ENCODE assay signal across 9 cellular contexts in genomic region chr2:68292108-68292710, GRCh38. TPM values are rescaled to one million over a fixed set of nuclear protein-coding genes. Genes with fewer than 3 reads are reported as not detected.
DNase-seq lines count a peak whose midpoint lies in the region; ATAC-seq, FAIRE-seq and TF ChIP-seq lines count a peak whose summit lies in the region.
"Had no signal": no experiment of that assay in that cellular context is flagged by ENCODE, and none has a peak within 500 bp of the region (broad histone marks: within the 10 kb centered on the region; RNA-seq: fewer than 3 reads in every experiment).

No MANE protein-coding gene starts in this region.

- H3K9me2 ChIP-seq in OCI-LY1 (ENCODE audit: low read depth, low read length) = no peaks in the 10 kb centered on the region

- no peak for FAIRE-seq in frontal cortex (lab: Jason Lieb, UNC)
- FAIRE-seq: colon had no signal

- peak; percentile 64 for TF ChIP-seq CTCF in natural killer cell (IDR thresholded peaks at IDR 0.05)
- TF ChIP-seq CTCF in HFFc6 (IDR thresholded peaks at IDR 0.05) = peak; percentile 82
- peak; percentile 86 for TF ChIP-seq CTCF in OCI-LY1 (IDR thresholded peaks at IDR 0.05; ENCODE audit: low read length)
- peak; percentile 76 for TF ChIP-seq CTCF in neural progenitor cell (IDR thresholded peaks at IDR 0.05)

- no peak overlapping the region for H3K9ac ChIP-seq in OCI-LY1 (ENCODE audit: low read length)
- no peak overlapping the region for H3K9ac ChIP-seq in neural progenitor cell

- H3K36me3 ChIP-seq in OCI-LY1 (ENCODE audit: insufficient read depth, low read length) (no peaks in the 10 kb centered on the region), neural progenitor cell (no peaks in the 10 kb centered on the region)

- H3K79me2 ChIP-seq in OCI-LY1 (ENCODE audit: insufficient read depth, low read length) (no peaks in the 10 kb centered on the region), neural progenitor cell (ENCODE audit: low read depth) (no peaks in the 10 kb centered on the region)

- no peak for DNase-seq in natural killer cell
- no peak for DNase-seq in natural killer cell treated with Interleukin-12 subunit alpha and Interleukin-12 subunit beta and Interleukin-15 and Interleukin-18, amount 100 ng/mL, for 72 hours (ENCODE audit: low spot score)
- peak; percentile 30 for DNase-seq in HFFc6
- DNase-seq in dermis blood vessel endothelial cell = peak; percentile 42
- DNase-seq in neural progenitor cell (ENCODE audit: low spot score) = peak; percentile 52
- no peak for DNase-seq in frontal cortex (ENCODE audit: low spot score in 2 of 2)

- no peak overlapping the region for H3K4me3 ChIP-seq in OCI-LY1 (ENCODE audit: low read depth, low read length, poor library complexity, severe bottlenecking)
- H3K4me3 ChIP-seq in neural progenitor cell = no peak overlapping the region

- no peaks in the 10 kb centered on the region for H3K9me3 ChIP-seq in OCI-LY1 (ENCODE audit: low read length)
- no peaks in the 10 kb centered on the region for H3K9me3 ChIP-seq in neural progenitor cell (ENCODE audit: low read depth)

- H3F3A ChIP-seq in OCI-LY1 (ENCODE audit: insufficient read depth, low read length) = no peaks in the 10 kb centered on the region
- no peaks in the 10 kb centered on the region for H3F3A ChIP-seq in neural progenitor cell (ENCODE audit: low read depth)

- intact Hi-C loops in natural killer cell (cut with micrococcal nuclease) = no loop called here

- H4K20me1 ChIP-seq in OCI-LY1 (ENCODE audit: insufficient read depth, low read length) (no peaks in the 10 kb centered on the region), neural progenitor cell (ENCODE audit: low read depth) (no peaks in the 10 kb centered on the region)

- no peak overlapping the region for H3K4me3 Mint-ChIP-seq in natural killer cell
- H3K4me3 Mint-ChIP-seq in natural killer cell treated with Interleukin-12 subunit alpha and Interleukin-12 subunit beta and Interleukin-15 and Interleukin-18, amount 100 ng/mL, for 72 hours = no peak overlapping the region
- no peak overlapping the region for H3K4me3 Mint-ChIP-seq in HFFc6
- no peak overlapping the region for H3K4me3 Mint-ChIP-seq in neural progenitor cell

- H3K4me1 Mint-ChIP-seq in natural killer cell (peaks cover 9 to 10% of the 10 kb centered on the region in 2 donors), HFFc6 (ENCODE audit: low read depth) (peaks cover 13% of the 10 kb centered on the region), neural progenitor cell (peaks cover 12% of the 10 kb centered on the region)
- H3K4me1 Mint-ChIP-seq in natural killer cell treated with Interleukin-12 subunit alpha and Interleukin-12 subunit beta and Interleukin-15 and Interleukin-18, amount 100 ng/mL, for 72 hours (ENCODE audit: low read depth in 2 of 2) = peaks cover 9% of the 10 kb centered on the region in 2 donors

- H3K4me2 ChIP-seq in OCI-LY1 (ENCODE audit: low read length) = no peak overlapping the region
- no peak overlapping the region for H3K4me2 ChIP-seq in neural progenitor cell

- ATAC-seq in natural killer cell (peak in 2 of 3 donors; percentile 54 to 60), HG02870 (IDR thresholded peaks at IDR 0.05; ENCODE audit: unreplicated experiment) (no peak)
- no peak for ATAC-seq in natural killer cell treated with Interleukin-12 subunit alpha and Interleukin-12 subunit beta and Interleukin-15 and Interleukin-18, amount 100 ng/mL, for 72 hours

- no peaks in the 10 kb centered on the region for H3K27me3 ChIP-seq in OCI-LY1 (ENCODE audit: insufficient read depth, low read length)
- H3K27me3 ChIP-seq in neural progenitor cell = no peaks in the 10 kb centered on the region

- H3K4me1 ChIP-seq in OCI-LY1 (ENCODE audit: insufficient read depth, low read length, severe bottlenecking) = peaks cover 7% of the 10 kb centered on the region
- H3K4me1 ChIP-seq in neural progenitor cell = no peaks in the 10 kb centered on the region

- no peak overlapping the region for H2AFZ ChIP-seq in OCI-LY1 (ENCODE audit: low read length)
- H2AFZ ChIP-seq in neural progenitor cell (replicated peaks) = no peak overlapping the region

- H3K36me3 Mint-ChIP-seq in natural killer cell (no peaks in the 10 kb centered on the region), HFFc6 (ENCODE audit: low read depth) (no peaks in the 10 kb centered on the region), neural progenitor cell (no peaks in the 10 kb centered on the region)
- H3K36me3 Mint-ChIP-seq in natural killer cell treated with Interleukin-12 subunit alpha and Interleukin-12 subunit beta and Interleukin-15 and Interleukin-18, amount 100 ng/mL, for 72 hours = no peaks in the 10 kb centered on the region

- peaks cover 2 to 10% of the 10 kb centered on the region in 2 donors for H3K27me3 Mint-ChIP-seq in natural killer cell (ENCODE audit: low read depth in 2 of 2)
- H3K27me3 Mint-ChIP-seq in natural killer cell treated with Interleukin-12 subunit alpha and Interleukin-12 subunit beta and Interleukin-15 and Interleukin-18, amount 100 ng/mL, for 72 hours = peaks cover 0 to 2% of the 10 kb centered on the region in 2 donors
- H3K27me3 Mint-ChIP-seq in HFFc6 (ENCODE audit: insufficient read depth) = peaks cover 3% of the 10 kb centered on the region
- peaks cover 2% of the 10 kb centered on the region for H3K27me3 Mint-ChIP-seq in neural progenitor cell (ENCODE audit: insufficient read depth, low read depth)

- H3K27ac ChIP-seq in OCI-LY1 (ENCODE audit: low read depth, low read length, poor library complexity, severe bottlenecking) (no peak overlapping the region), neural progenitor cell (no peak overlapping the region)

- H3K9me3 Mint-ChIP-seq in natural killer cell = no peaks in the 10 kb centered on the region
- H3K9me3 Mint-ChIP-seq in natural killer cell treated with Interleukin-12 subunit alpha and Interleukin-12 subunit beta and Interleukin-15 and Interleukin-18, amount 100 ng/mL, for 72 hours = no peaks in the 10 kb centered on the region
- no peaks in the 10 kb centered on the region for H3K9me3 Mint-ChIP-seq in HFFc6
- no peaks in the 10 kb centered on the region for H3K9me3 Mint-ChIP-seq in neural progenitor cell

- H3K27ac Mint-ChIP-seq in natural killer cell (no peak overlapping the region), HFFc6 (no peak overlapping the region), neural progenitor cell (no peak overlapping the region)
- H3K27ac Mint-ChIP-seq in natural killer cell treated with Interleukin-12 subunit alpha and Interleukin-12 subunit beta and Interleukin-15 and Interleukin-18, amount 100 ng/mL, for 72 hours = no peak overlapping the region

RNA-seq across cellular contexts. Expression of gene CNRIP1, which starts 27.5 kb away (rescaled TPM):
- total RNA-seq in natural killer cell (under 1 TPM in 2 of 3 donors, not detected in 1; 0.39 to 0.98 TPM), dermis blood vessel endothelial cell (45.3 and 52.3 TPM in 2 replicates), neural progenitor cell (ENCODE audit: low replicate concordance) (3.7 and 5.0 TPM in 2 replicates), frontal cortex (73.8 TPM)
- not detected for total RNA-seq in natural killer cell treated with Interleukin-12 subunit alpha and Interleukin-12 subunit beta and Interleukin-15 and Interleukin-18, amount 100 ng/mL, for 72 hours
- 10 to 100 TPM; 33.6 to 53.8 (median 47.2) TPM for total RNA-seq in HFFc6 (2021; fragmentation: NEBNext Ultra II Directional; extraction: Animal tissue kit (Norgen Biotek cat#: 25700))

RNA-seq across cellular contexts. Expression of gene PPP3R1, which starts 39.9 kb away (rescaled TPM):
- total RNA-seq in natural killer cell (10 to 100 TPM; 77.8 to 86.2 (median 79.9) TPM), dermis blood vessel endothelial cell (19.4 and 46.8 TPM in 2 replicates), neural progenitor cell (ENCODE audit: low replicate concordance) (29.1 and 41.4 TPM in 2 replicates), frontal cortex (59.9 TPM)
- total RNA-seq in natural killer cell treated with Interleukin-12 subunit alpha and Interleukin-12 subunit beta and Interleukin-15 and Interleukin-18, amount 100 ng/mL, for 72 hours = 10 to 100 TPM; 85.9 to 90.7 TPM
- total RNA-seq in HFFc6 (2021; fragmentation: NEBNext Ultra II Directional; extraction: Animal tissue kit (Norgen Biotek cat#: 25700)) = 10 to 100 TPM; 60.0 to 67.0 (median 63.0) TPM

Comparison
In these comparisons a context has a peak if more than half of its experiments do, and no peak if none do; other contexts are left out.
1. ATAC-seq: peak in natural killer cell (2 of 3); none in natural killer cell treated with Interleukin-12 subunit alpha and Interleukin-12 subunit beta and Interleukin-15 and Interleukin-18, amount 100 ng/mL, for 72 hours (0 of 2) and HG02870 (single experiment).
2. DNase-seq: peak in HFFc6 (single experiment), dermis blood vessel endothelial cell (single experiment) and neural progenitor cell (single experiment); none in natural killer cell (single experiment), natural killer cell treated with Interleukin-12 subunit alpha and Interleukin-12 subunit beta and Interleukin-15 and Interleukin-18, amount 100 ng/mL, for 72 hours (single experiment) and frontal cortex (0 of 2).
3. Peak in every context shown above with its lines, with median percentiles within 50 percentile points of each other: CTCF ChIP-seq.